1 cellular context compared by ENCODE assay signal in the genomic region with DNA sequence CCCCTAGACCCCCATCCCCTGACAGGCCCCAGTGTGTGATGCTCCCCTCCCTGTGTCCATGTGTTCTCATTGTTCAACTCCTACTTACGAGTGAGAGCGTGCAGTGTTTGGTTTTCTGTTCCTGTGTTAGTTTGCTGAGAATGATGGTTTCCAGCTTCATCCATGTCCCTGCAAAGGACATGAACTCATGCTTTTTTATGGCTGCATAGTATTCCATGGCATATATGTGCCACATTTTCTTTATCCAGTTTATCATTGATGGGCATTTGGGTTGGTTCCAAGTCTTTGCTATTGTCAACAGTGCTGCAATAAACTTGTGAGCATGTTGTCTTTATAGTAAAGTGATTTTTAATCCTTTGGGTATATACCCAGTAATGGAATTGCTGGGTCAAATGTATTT.
A peak's percentile ranks its signal among the peaks of the same experiment; 100 is the strongest.
TF ChIP-seq lines count a peak whose summit lies in the region.

No MANE protein-coding gene starts in this region.

TF ChIP-seq in HEK293, 187 proteins besides CTCF, POLR2A, EP300 and RAD21 (continued from another document):
- TF ChIP-seq ZNF280D (tag by site-specific recombination; IDR thresholded peaks at IDR 0.05), result peak; percentile 51; the same call in 1 of the 2 replicates
